In the genomic region with DNA sequence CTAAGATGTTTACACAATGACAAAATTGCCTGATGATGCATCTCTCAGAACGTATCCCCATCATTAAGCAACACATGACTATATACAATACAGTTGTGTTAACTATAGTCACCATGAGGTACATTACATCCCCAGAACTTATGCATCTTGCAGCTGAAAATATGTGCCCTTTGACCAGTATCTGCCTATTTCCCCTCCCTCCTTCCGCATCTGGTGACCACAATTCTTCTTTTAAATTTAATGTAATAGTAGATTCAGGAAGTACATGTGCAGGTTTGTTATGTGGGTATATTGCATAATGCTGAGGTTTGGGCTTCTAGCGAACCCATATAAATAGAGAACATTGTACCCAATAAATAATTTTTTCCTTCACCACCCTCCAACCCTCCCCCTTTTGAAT, we compare ENCODE assay signal across 25 cellular contexts.
DNase-seq lines count a peak whose midpoint lies in the region; ATAC-seq and TF ChIP-seq lines count a peak whose summit lies in the region.
"Had no signal": no experiment of that assay in that cellular context is flagged by ENCODE, and none has a peak within 500 bp of the region (broad histone marks: within the 10 kb centered on the region; RNA-seq: fewer than 3 reads in every experiment).

No MANE protein-coding gene starts in this region.

- 82% methylated on average over 3 of the region's 3 CpGs for WGBS in smooth muscle cell (ENCODE audit: low lambda C conversion rate)

- H3K4me2 ChIP-seq in PC-3 (ENCODE audit: low read length) (no peak overlapping the region), smooth muscle cell (no peak overlapping the region)
- H3K4me2 ChIP-seq: A549 had no signal

- peaks cover 16% of the 10 kb centered on the region for H3K4me1 ChIP-seq in PC-3 (ENCODE audit: insufficient read depth, low read length)
- no peaks in the 10 kb centered on the region for H3K4me1 ChIP-seq in right atrium auricular region
- H3K4me1 ChIP-seq in smooth muscle cell (ENCODE audit: low read depth), result no peaks in the 10 kb centered on the region
- H3K4me1 ChIP-seq: A549, SJCRH30 had no signal

- H3K36me3 ChIP-seq in PC-3 (ENCODE audit: low read depth, low read length) (no peaks in the 10 kb centered on the region), right atrium auricular region (no peaks in the 10 kb centered on the region), smooth muscle cell (ENCODE audit: low read depth) (no peaks in the 10 kb centered on the region)
- H3K36me3 ChIP-seq: SJCRH30 had no signal

- TF ChIP-seq CTCF in NB4 (IDR thresholded peaks at IDR 0.05; ENCODE audit: low read depth, low read length), result no peak
- TF ChIP-seq CTCF in PC-3 (conservative IDR thresholded peaks at IDR 0.05; ENCODE audit: low read depth, low read length), result no peak
- no peak for TF ChIP-seq CTCF in epithelial cell of esophagus (IDR thresholded peaks at IDR 0.05; ENCODE audit: insufficient read depth, low read depth, low read length, missing control alignments)
- TF ChIP-seq CTCF in right atrium auricular region (IDR thresholded peaks at IDR 0.05), result no peak
- TF ChIP-seq CTCF in smooth muscle cell (IDR thresholded peaks at IDR 0.05; ENCODE audit: borderline replicate concordance, insufficient read depth, poor library complexity, severe bottlenecking), result no peak

- intact Hi-C loops in PC-3 (cut with micrococcal nuclease), result no loop called here

- H3F3A ChIP-seq in PC-3 (ENCODE audit: low read length, unreplicated experiment) (no peaks in the 10 kb centered on the region), smooth muscle cell (ENCODE audit: low read depth) (no peaks in the 10 kb centered on the region)

- no peak; the same call in 1 of the 2 replicates for ATAC-seq in PC-3
- ATAC-seq: A549; CD8-positive, alpha-beta T cell; Right ventricle myocardium inferior; SK-N-SH treated with all-trans-retinoic acid at 6 μM for 48 hours had no signal

- H3K27me3 ChIP-seq in PC-3 (ENCODE audit: low read length) (no peaks in the 10 kb centered on the region), right atrium auricular region (no peaks in the 10 kb centered on the region), smooth muscle cell (ENCODE audit: low read depth) (no peaks in the 10 kb centered on the region)
- H3K27me3 ChIP-seq: SJCRH30 had no signal

- H3K9me2 ChIP-seq in PC-3 (replicated peaks; ENCODE audit: low read length), result no peaks in the 10 kb centered on the region

- H3K27ac ChIP-seq in PC-3 (ENCODE audit: low read length) (peak overlapping the region; percentile 41), right atrium auricular region (no peak overlapping the region), smooth muscle cell (ENCODE audit: low read depth) (no peak overlapping the region)
- H3K27ac ChIP-seq: A549, SJCRH30 had no signal

- no TSS peak for BruUV-seq in PC-3 (replicated peaks; lab: Mats Ljungman, UMichigan)

- CTCF ChIA-PET in PC-3 (lab: Charles Lee), result no interaction called here

- H3K79me2 ChIP-seq in PC-3 (ENCODE audit: low read length), result no peaks in the 10 kb centered on the region
- no peaks in the 10 kb centered on the region for H3K79me2 ChIP-seq in smooth muscle cell (ENCODE audit: low read depth)

- no peak overlapping the region for H3K9ac ChIP-seq in PC-3 (ENCODE audit: low read length)
- H3K9ac ChIP-seq in smooth muscle cell (ENCODE audit: low read depth), result no peak overlapping the region

- in situ Hi-C loops in KBM-7 (cut with MboI; ENCODE audit: low pct_unique_long_range_greater_than_20kb, low sequenced_read_pairs), result no loop called here

- no peak for TF ChIP-seq POLR2A in NB4 (IDR thresholded peaks at IDR 0.05; ENCODE audit: extremely low read depth, insufficient read length)

- POLR2A ChIA-PET in PC-3 (lab: Charles Lee; ENCODE audit: unreplicated experiment), result no interaction called here

- H2AFZ ChIP-seq in PC-3 (ENCODE audit: low read length) (no peak overlapping the region), smooth muscle cell (ENCODE audit: low read depth) (no peak overlapping the region)

- peak; percentile 85 for DNase-seq in KBM-7
- DNase-seq in NB4 (ENCODE audit: low read depth), result peak; percentile 39
- DNase-seq in PC-3, result peak; percentile 77
- peak; percentile 19 for DNase-seq in epithelial cell of esophagus (ENCODE audit: low read depth)
- DNase-seq in RPMI8226, result no peak
- no peak for DNase-seq in right atrium auricular region (ENCODE audit: low spot score)
- DNase-seq in activated T-cell treated with anti-CD3 and anti-CD28 coated beads for 4 hours, result no peak
- DNase-seq in smooth muscle cell (lab: John Stamatoyannopoulos, UW; ENCODE audit: unreplicated experiment), result no peak
- DNase-seq: C1 segment of cervical spinal cord; CD8-positive, alpha-beta T cell; DMS 273 treated with DMSO at 0.1 percent for 48 hours; DMS79 treated with DMSO at 0.1 percent for 48 hours; NCI-H1092 treated with DMSO at 0.1 percent for 48 hours; NCI-H1436; NCI-H187; NCI-H2171 treated with DMSO at 0.1 percent for 48 hours; NCI-H345; NCI-H524 treated with DMSO at 0.1 percent for 48 hours; NCI-H774; NK-92 treated with Interleukin-12 subunit alpha and Interleukin-12 subunit beta, amount 100 ng/mL, for 24 hours; SJCRH30; T-helper 1 cell had no signal

- H3K9me3 ChIP-seq in PC-3 (ENCODE audit: low read length) (no peaks in the 10 kb centered on the region), right atrium auricular region (no peaks in the 10 kb centered on the region), smooth muscle cell (replicated peaks; ENCODE audit: low read depth) (no peaks in the 10 kb centered on the region)
- H3K9me3 ChIP-seq: A549, SJCRH30 had no signal

- no peaks in the 10 kb centered on the region for H4K20me1 ChIP-seq in PC-3 (ENCODE audit: low read length)
- no peaks in the 10 kb centered on the region for H4K20me1 ChIP-seq in smooth muscle cell (ENCODE audit: low read depth)

- H3K4me3 ChIP-seq in NB4 (ENCODE audit: low read depth, low read length) (no peak overlapping the region), PC-3 (ENCODE audit: low read length) (no peak overlapping the region), epithelial cell of esophagus (ENCODE audit: low read length) (no peak overlapping the region), right atrium auricular region (no peak overlapping the region), smooth muscle cell (no peak overlapping the region)
- H3K4me3 ChIP-seq: A549, SJCRH30 had no signal

Comparison
In these comparisons a context has a peak if more than half of its experiments do, and no peak if none do; other contexts are left out.
1. DNase-seq: peak in KBM-7 (single experiment), NB4 (single experiment), PC-3 (single experiment) and epithelial cell of esophagus (single experiment); none in RPMI8226 (single experiment), right atrium auricular region (single experiment), activated T-cell treated with anti-CD3 and anti-CD28 coated beads for 4 hours (single experiment) and smooth muscle cell (single experiment).